ENCODE assay signal across 9 cellular contexts in genomic region chr11:3920148-3920852, GRCh38.
A peak's percentile ranks its signal among the peaks of the same experiment; 100 is the strongest.
DNase-seq lines count a peak whose midpoint lies in the region; ATAC-seq and TF ChIP-seq lines count a peak whose summit lies in the region.
"Had no signal": no experiment of that assay in that cellular context is flagged by ENCODE, and none has a peak within 500 bp of the region (broad histone marks: within the 10 kb centered on the region; RNA-seq: fewer than 3 reads in every experiment).

No MANE protein-coding gene starts in this region.

- no peak for TF ChIP-seq RAD21 in SK-N-SH (IDR thresholded peaks at IDR 0.05; ENCODE audit: low read length)

- H2AFZ ChIP-seq in SK-N-SH (ENCODE audit: low read depth) = no peak overlapping the region

- TF ChIP-seq CTCF in CD14-positive monocyte (IDR thresholded peaks at IDR 0.05) (no peak), SK-N-SH (IDR thresholded peaks at IDR 0.05) (no peak), omental fat pad (IDR thresholded peaks at IDR 0.05) (no peak), Caco-2 (IDR thresholded peaks at IDR 0.05; ENCODE audit: insufficient read depth in 1 of 2, low read depth in 1 of 2, low read length in 1 of 2, severe bottlenecking in 1 of 2, unreplicated experiment in 1 of 2) (no peak)

- no peak for TF ChIP-seq EP300 in SK-N-SH (IDR thresholded peaks at IDR 0.05; ENCODE audit: borderline replicate concordance in 1 of 2, low read depth in 1 of 2, low read length in 1 of 2)

- H3K4me3 ChIP-seq in SK-N-SH (ENCODE audit: low read depth in 2 of 2, low read length in 1 of 2) = no peak overlapping the region
- no peak overlapping the region for H3K4me3 ChIP-seq in Caco-2 (ENCODE audit: low read depth, low read length)
- H3K4me3 ChIP-seq: heart right ventricle had no signal

- H3F3A ChIP-seq in SK-N-SH (replicated peaks; ENCODE audit: insufficient read depth) = peaks cover 2% of the 10 kb centered on the region

- H3K9me3 ChIP-seq in SK-N-SH = no peaks in the 10 kb centered on the region
- 0 out of 2 replicates have a peak, but pooled peaks cover 3% of the 10 kb centered on the region for H3K9me3 ChIP-seq in Caco-2

- no peaks in the 10 kb centered on the region for H3K27me3 Mint-ChIP-seq in CD14-positive monocyte (ENCODE audit: low read depth in 3 of 3)
- H3K27me3 Mint-ChIP-seq in activated naive CD8-positive, alpha-beta T cell treated with anti-CD3 and anti-CD28 coated beads for 36 hours = no peaks in the 10 kb centered on the region
- H3K27me3 Mint-ChIP-seq in Caco-2 (ENCODE audit: insufficient read depth, unreplicated experiment) = no peaks in the 10 kb centered on the region

- H3K4me1 ChIP-seq in SK-N-SH (ENCODE audit: control insufficient read depth in 1 of 2, insufficient read depth in 2 of 2, low read depth in 1 of 2, low read length in 1 of 2) (no peaks in the 10 kb centered on the region; a peak in 2 of 4 replicates), Caco-2 (no peaks in the 10 kb centered on the region)

- H3K9ac ChIP-seq in SK-N-SH = no peak overlapping the region

- H3K4me2 ChIP-seq in SK-N-SH = no peak overlapping the region

- ATAC-seq in HG02610 (IDR thresholded peaks at IDR 0.05; ENCODE audit: unreplicated experiment) (peak; percentile 68), omental fat pad (ENCODE audit: low FRiP score) (peak; percentile 70), GM19328 (IDR thresholded peaks at IDR 0.05; ENCODE audit: unreplicated experiment) (no peak)

- no peaks in the 10 kb centered on the region for H3K9me2 ChIP-seq in SK-N-SH

- no peaks in the 10 kb centered on the region for H3K79me2 ChIP-seq in SK-N-SH (ENCODE audit: insufficient read depth)

- H3K4me1 Mint-ChIP-seq in CD14-positive monocyte (peaks cover 62% of the 10 kb centered on the region), Caco-2 (ENCODE audit: low read depth, unreplicated experiment) (no peaks in the 10 kb centered on the region)
- peaks cover 54% of the 10 kb centered on the region for H3K4me1 Mint-ChIP-seq in activated naive CD8-positive, alpha-beta T cell treated with anti-CD3 and anti-CD28 coated beads for 36 hours

- DNase-seq in CD14-positive monocyte (ENCODE audit: low spot score) (peak; percentile 84), SK-N-SH (no peak), omental fat pad (ENCODE audit: low spot score) (no peak), Caco-2 (no peak), mucosa of gallbladder (ENCODE audit: low spot score) (no peak)
- peak; percentile 73 for DNase-seq in activated naive CD8-positive, alpha-beta T cell treated with anti-CD3 and anti-CD28 coated beads for 36 hours
- DNase-seq: heart right ventricle had no signal

- H3K36me3 ChIP-seq in SK-N-SH (replicated peaks in 1 of 2; ENCODE audit: control insufficient read depth in 1 of 2, insufficient read depth in 2 of 2, low read length in 1 of 2) (no peaks in the 10 kb centered on the region), Caco-2 (ENCODE audit: control insufficient read depth, insufficient read depth, low read length) (no peaks in the 10 kb centered on the region)
- H3K36me3 ChIP-seq: heart right ventricle had no signal

- H3K27ac Mint-ChIP-seq in CD14-positive monocyte = peak overlapping the region; percentile 92 to 99 (median 97)
- peak overlapping the region; percentile 83 for H3K27ac Mint-ChIP-seq in activated naive CD8-positive, alpha-beta T cell treated with anti-CD3 and anti-CD28 coated beads for 36 hours
- no peak overlapping the region for H3K27ac Mint-ChIP-seq in Caco-2 (ENCODE audit: unreplicated experiment)

- H3K9me3 Mint-ChIP-seq in CD14-positive monocyte = peaks cover 0 to 2% (median 0%) of the 10 kb centered on the region in 7 donors
- peaks cover 6% of the 10 kb centered on the region for H3K9me3 Mint-ChIP-seq in activated naive CD8-positive, alpha-beta T cell treated with anti-CD3 and anti-CD28 coated beads for 36 hours
- no peaks in the 10 kb centered on the region for H3K9me3 Mint-ChIP-seq in Caco-2 (ENCODE audit: unreplicated experiment)

- no peaks in the 10 kb centered on the region for H3K27me3 ChIP-seq in SK-N-SH (ENCODE audit: insufficient read depth)
- no peaks in the 10 kb centered on the region for H3K27me3 ChIP-seq in Caco-2 (replicated peaks; ENCODE audit: control insufficient read depth, insufficient read depth, low read length)
- H3K27me3 ChIP-seq: heart right ventricle had no signal

- H3K27ac ChIP-seq in SK-N-SH (ENCODE audit: low read depth in 2 of 2, low read length in 1 of 2) = no peak overlapping the region

- WGBS in SK-N-SH (ENCODE audit: low lambda C conversion rate) = 58% methylated on average over 2 of the region's 2 CpGs

- no TSS peak for BruUV-seq in Caco-2 (replicated peaks; lab: Mats Ljungman, UMichigan)

- H3K4me3 Mint-ChIP-seq in CD14-positive monocyte (no peak overlapping the region), Caco-2 (ENCODE audit: unreplicated experiment) (no peak overlapping the region)
- H3K4me3 Mint-ChIP-seq in activated naive CD8-positive, alpha-beta T cell treated with anti-CD3 and anti-CD28 coated beads for 36 hours = no peak overlapping the region

- H4K20me1 ChIP-seq in SK-N-SH (ENCODE audit: insufficient read depth) = no peaks in the 10 kb centered on the region

- H3K36me3 Mint-ChIP-seq in CD14-positive monocyte (peaks cover 3% of the 10 kb centered on the region in 2 donors), Caco-2 (ENCODE audit: insufficient read depth, unreplicated experiment) (no peaks in the 10 kb centered on the region)
- H3K36me3 Mint-ChIP-seq in activated naive CD8-positive, alpha-beta T cell treated with anti-CD3 and anti-CD28 coated beads for 36 hours = peaks cover 36% of the 10 kb centered on the region

- CTCF ChIA-PET in SK-N-SH (lab: Yijun Ruan, JAX) (no interaction called here), Caco-2 (lab: Charles Lee) (no interaction called here)

- intact Hi-C loops in CD14-positive monocyte (cut with micrococcal nuclease) = loop anchor here in 1 of 2 donors (10.0 kb wide), 1 partner anchor 145 kb away; no protein-coding TSS in a partner anchor
- intact Hi-C loops in Caco-2 (cut with micrococcal nuclease; ENCODE audit: unreplicated experiment) = loop anchor here (10.0 kb wide), 1 partner anchor 155 kb away; no protein-coding TSS in a partner anchor

- POLR2A ChIA-PET in SK-N-SH (lab: Yijun Ruan, JAX) (no interaction called here), Caco-2 (lab: Charles Lee) (no interaction called here)

TF ChIP-seq in SK-N-SH, 30 proteins besides CTCF, POLR2A, EP300 and RAD21:
- TF ChIP-seq FOSL2 (IDR thresholded peaks at IDR 0.05; ENCODE audit: borderline replicate concordance, low read depth) (peak; percentile 8; the same call in 1 of the 2 replicates), GATA2 (CRISPR knock-in tag; IDR thresholded peaks at IDR 0.05) (no peak)

Comparison
In these comparisons a context has a peak if more than half of its experiments do, and no peak if none do; other contexts are left out.
1. DNase-seq: peak in CD14-positive monocyte (single experiment) and activated naive CD8-positive, alpha-beta T cell treated with anti-CD3 and anti-CD28 coated beads for 36 hours (single experiment); none in SK-N-SH (single experiment), omental fat pad (single experiment), Caco-2 (0 of 2) and mucosa of gallbladder (single experiment).